Comparison of ENCODE assay signal across 27 cellular contexts in the genomic region with DNA sequence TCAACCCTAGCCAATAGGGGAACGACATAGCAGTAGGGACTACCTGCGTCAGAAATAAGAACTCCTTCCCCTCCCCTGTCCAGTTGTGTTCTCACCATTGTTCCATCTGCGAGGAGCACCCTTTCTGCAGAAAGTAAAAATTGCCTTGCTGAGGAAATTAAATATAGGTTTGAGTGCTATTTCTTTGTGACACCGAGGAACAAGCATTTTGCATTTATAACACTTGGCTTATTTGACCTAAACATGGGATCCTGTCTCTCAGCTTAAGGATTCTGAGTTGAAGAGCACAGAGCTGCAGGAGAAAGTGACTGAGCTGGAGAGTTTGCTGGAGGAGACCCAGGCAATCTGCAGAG. TPM values are rescaled to one million over a fixed set of nuclear protein-coding genes. Genes with fewer than 3 reads are reported as not detected.
DNase-seq lines count a peak whose midpoint lies in the region; ATAC-seq, FAIRE-seq and TF ChIP-seq lines count a peak whose summit lies in the region.
"Had no signal": no experiment of that assay in that cellular context is flagged by ENCODE, and none has a peak within 500 bp of the region (broad histone marks: within the 10 kb centered on the region; RNA-seq: fewer than 3 reads in every experiment).

No MANE protein-coding gene starts in this region.

- no peak overlapping the region for H3K9ac ChIP-seq in K562 (ENCODE audit: insufficient read depth in 1 of 2, low read depth in 2 of 2, low read length in 2 of 2)
- H3K9ac ChIP-seq: BLaER1, GM23248, KMS-11 had no signal

- DNase-seq in MCF 10A (ENCODE audit: unreplicated experiment) = no peak
- DNase-seq in breast epithelium (ENCODE audit: low spot score in 2 of 2) = no peak
- DNase-seq in K562 (ENCODE audit: extremely low read depth in 1 of 4, low spot score in 3 of 4) = no peak
- no peak for DNase-seq in gastrocnemius medialis
- no peak for DNase-seq in D721Med (ENCODE audit: insufficient read length, low spot score)
- DNase-seq in posterior cingulate gyrus = no peak
- DNase-seq: CD4-positive, CD25-positive, alpha-beta regulatory T cell; GM23248; H7; NCI-H1092; NCI-H1417 treated with DMSO at 0.1 percent for 48 hours; NCI-H1694 treated with DMSO at 0.1 percent for 48 hours; NCI-H2081; NCI-H2227 treated with DMSO at 0.1 percent for 48 hours; NCI-H526 treated with DMSO at 0.1 percent for 48 hours; PC-9; SJCRH30 had no signal

- H3K27ac ChIP-seq in breast epithelium (no peak overlapping the region), K562 (ENCODE audit: extremely low read depth, low read depth, low read length) (no peak overlapping the region), gastrocnemius medialis (peak overlapping the region; percentile 56 to 79 (median 68))
- H3K27ac ChIP-seq: BLaER1, GM23248, KMS-11, PC-9, SJCRH30 had no signal

- intact Hi-C loops in MCF 10A (cut with micrococcal nuclease) = no loop called here
- intact Hi-C loops in breast epithelium (cut with DNase I; ENCODE audit: low total_unique reads) = no loop called here
- intact Hi-C loops in K562 (cut with micrococcal nuclease) = no loop called here
- intact Hi-C loops in gastrocnemius medialis (cut with DNase I; ENCODE audit: low total_unique reads) = no loop called here
- intact Hi-C loops in posterior cingulate gyrus (cut with DNase I) = no loop called here

- no peaks in the 10 kb centered on the region for H3K27me3 Mint-ChIP-seq in MCF 10A (ENCODE audit: insufficient read depth, unreplicated experiment)
- H3K27me3 Mint-ChIP-seq: CD4-positive, CD25-positive, alpha-beta regulatory T cell had no signal

- no peaks in the 10 kb centered on the region; the same call in 1 of the 2 replicates for H4K20me1 ChIP-seq in K562 (replicated peaks; ENCODE audit: control insufficient read depth, insufficient read depth, low read length)
- H4K20me1 ChIP-seq: BLaER1 had no signal

- TF ChIP-seq EP300 in K562 (IDR thresholded peaks at IDR 0.05; ENCODE audit: low read length) = no peak

- CTCF ChIA-PET in MCF 10A (lab: Yijun Ruan, JAX) = interaction anchor here (0.6 kb wide), 1 partner anchor 39 kb away, joined by 3 read pairs; no protein-coding TSS in a partner anchor
- CTCF ChIA-PET in K562 (lab: Yijun Ruan, JAX; ENCODE audit: low intra/inter-chr PET ratio) = no interaction called here

- H3K9me3 Mint-ChIP-seq in MCF 10A (ENCODE audit: unreplicated experiment) = peaks cover 10% of the 10 kb centered on the region

- in situ Hi-C loops in K562 (cut with MboI) = no loop called here
- in situ Hi-C loops in gastrocnemius medialis (cut with MboI; ENCODE audit: low sequenced_read_pairs in 4 of 4) = no loop called here

- TF ChIP-seq CTCF in MCF 10A (IDR thresholded peaks at IDR 0.05; ENCODE audit: unreplicated experiment) (no peak), breast epithelium (IDR thresholded peaks at IDR 0.05) (no peak), K562 (IDR thresholded peaks at IDR 0.05 in 2 of 3, conservative IDR thresholded peaks at IDR 0.05 in 1 of 3; ENCODE audit: insufficient read depth in 2 of 3, low read depth in 1 of 3, low read length in 3 of 3) (no peak), gastrocnemius medialis (IDR thresholded peaks at IDR 0.05 in 4 of 5, conservative IDR thresholded peaks at IDR 0.05 in 1 of 5) (no peak), D721Med (IDR thresholded peaks at IDR 0.05; ENCODE audit: insufficient read depth, missing control alignments) (no peak)

- peaks cover 7% of the 10 kb centered on the region; the same call in 1 of the 3 replicates for H3K79me2 ChIP-seq in K562 (ENCODE audit: control insufficient read depth, insufficient read depth, low read length)

- H3K27ac Mint-ChIP-seq in MCF 10A (ENCODE audit: low read depth, unreplicated experiment) = peak overlapping the region; percentile 35

- 87% methylated on average over 4 of the region's 4 CpGs for WGBS in K562 (ENCODE audit: insufficient coverage, low coverage, missing lambda C conversion rate)

- H2AFZ ChIP-seq in K562 (ENCODE audit: low read depth, low read length) = no peak overlapping the region
- H2AFZ ChIP-seq: GM23248, PC-9 had no signal

- H3K4me2 ChIP-seq in K562 (ENCODE audit: insufficient read depth, low read length) = no peak overlapping the region
- H3K4me2 ChIP-seq: BLaER1, KMS-11, PC-9 had no signal

- H3K27me3 ChIP-seq in breast epithelium = no peaks in the 10 kb centered on the region
- no peaks in the 10 kb centered on the region for H3K27me3 ChIP-seq in K562 (ENCODE audit: control insufficient read depth in 2 of 2, insufficient read depth in 2 of 2, low read length in 2 of 2)
- no peaks in the 10 kb centered on the region for H3K27me3 ChIP-seq in gastrocnemius medialis
- H3K27me3 ChIP-seq: BLaER1, SJCRH30 had no signal

- ATAC-seq in K562 (no peak), gastrocnemius medialis (no peak)
- ATAC-seq: Right ventricle myocardium inferior, SK-N-SH treated with all-trans-retinoic acid at 6 μM for 48 hours had no signal

- BruUV-seq in MCF 10A (replicated peaks; lab: Mats Ljungman, UMichigan) (no TSS peak), K562 (replicated peaks; lab: Mats Ljungman, UMichigan) (no TSS peak)

- no peak for FAIRE-seq in K562 (lab: Jason Lieb, UNC)
- FAIRE-seq in D721Med (lab: Jason Lieb, UNC) = no peak
- FAIRE-seq: A204.1, GM18507, HTR-8/SVneo had no signal

- H3K4me3 Mint-ChIP-seq in MCF 10A (ENCODE audit: unreplicated experiment) = no peak overlapping the region
- H3K4me3 Mint-ChIP-seq: CD4-positive, CD25-positive, alpha-beta regulatory T cell had no signal

- POLR2A ChIA-PET in MCF 10A (lab: Yijun Ruan, JAX) (no interaction called here), K562 (lab: Yijun Ruan, JAX) (interaction anchor here (1.1 to 1.3 kb wide), 3 partner anchors 8 to 10 kb away, joined by 3 to 4 read pairs (median 3); partner anchors contain the start of gene SH3BGRL3)

- no peaks in the 10 kb centered on the region for H3K9me1 ChIP-seq in K562 (ENCODE audit: control insufficient read depth, insufficient read depth, low read length)

- no peak for TF ChIP-seq RAD21 in K562 (CRISPR knock-in tag; conservative IDR thresholded peaks at IDR 0.05 in 1 of 2, IDR thresholded peaks at IDR 0.05 in 1 of 2)

- H3K9me3 ChIP-seq in breast epithelium (no peaks in the 10 kb centered on the region), K562 (replicated peaks; ENCODE audit: control insufficient read depth, insufficient read depth, low read depth, low read length) (peaks cover 7% of the 10 kb centered on the region; the same call in 1 of the 2 replicates), gastrocnemius medialis (no peaks in the 10 kb centered on the region)

- H3K36me3 ChIP-seq in breast epithelium (no peaks in the 10 kb centered on the region), K562 (ENCODE audit: control insufficient read depth, insufficient read depth, low read length) (peaks cover 92% of the 10 kb centered on the region), gastrocnemius medialis (peaks cover 0 to 39% of the 10 kb centered on the region in 2 donors)

- H3K4me3 ChIP-seq in breast epithelium (no peak overlapping the region), K562 (no peak overlapping the region), gastrocnemius medialis (no peak overlapping the region)
- H3K4me3 ChIP-seq: BLaER1, GM23248, PC-9, SJCRH30 had no signal

- peaks cover 77% of the 10 kb centered on the region for H3K36me3 Mint-ChIP-seq in MCF 10A (ENCODE audit: insufficient read depth, unreplicated experiment)

- no peaks in the 10 kb centered on the region for H3K4me1 ChIP-seq in breast epithelium
- H3K4me1 ChIP-seq in K562 (replicated peaks in 1 of 2; ENCODE audit: control insufficient read depth in 2 of 2, insufficient read depth in 2 of 2, low read length in 2 of 2) = peaks cover 0 to 1% of the 10 kb centered on the region in 2 experiments; a peak in 1 of 5 replicates
- H3K4me1 ChIP-seq in gastrocnemius medialis = peaks cover 10 to 34% of the 10 kb centered on the region in 2 donors
- H3K4me1 ChIP-seq: BLaER1, SJCRH30 had no signal

- H3K4me1 Mint-ChIP-seq in MCF 10A (ENCODE audit: insufficient read depth, unreplicated experiment) = peaks cover 4% of the 10 kb centered on the region

- TF ChIP-seq POLR2A in breast epithelium (IDR thresholded peaks at IDR 0.05) (no peak), K562 (conservative IDR thresholded peaks at IDR 0.05) (no peak; the same call in 1 of the 2 replicates), gastrocnemius medialis (IDR thresholded peaks at IDR 0.05) (no peak)

RNA-seq across cellular contexts. Expression of gene SH3BGRL3, which starts 10.7 kb away (rescaled TPM):
- 133 and 170 TPM in 2 replicates for total RNA-seq in MCF 10A (2022)
- total RNA-seq in breast epithelium = 10 to 100 TPM; 27.5 to 55.7 (median 50.1) TPM
- 38.1 and 86.2 TPM in 2 replicates for total RNA-seq in K562 (2011; cell fraction: chromatin; rRNA removed; ENCODE audit: low replicate concordance)
- total RNA-seq in K562 (2011; cell fraction: nucleolus; rRNA removed) = 46.2 and 57.2 TPM in 2 replicates
- total RNA-seq in K562 (2011; cell fraction: nucleoplasm; rRNA removed) = 65.8 and 101 TPM in 2 replicates
- total RNA-seq in K562 (2014; rRNA removed) = 32.9 and 60.5 TPM in 2 replicates
- 29.8 and 30.3 TPM in 2 replicates for total RNA-seq in K562 (2014; rRNA removed; fragmentation: Illumina TruSeq; extraction: Trizol)
- 54.2 and 55.0 TPM in 2 replicates for total RNA-seq in K562 (2015; rRNA removed; fragmentation: Illumina TruSeq; extraction: Trizol)
- 96.2 and 110 TPM in 2 replicates for total RNA-seq in K562 (2021)
- polyA plus RNA-seq in K562 (2011; rRNA removed) = 50.3 and 83.3 TPM in 2 replicates
- 116 and 139 TPM in 2 replicates for polyA plus RNA-seq in K562 (2011; cell fraction: cytosol; rRNA removed)
- 74.3 and 96.2 TPM in 2 replicates for polyA plus RNA-seq in K562 (2011; cell fraction: nucleus; rRNA removed)
- 175 and 179 TPM in 2 replicates for polyA plus RNA-seq in K562 (2012)
- polyA plus RNA-seq in K562 (2014; fragmentation: Illumina TruSeq; extraction: Trizol) = 140 and 152 TPM in 2 replicates
- polyA plus RNA-seq in K562 (2014; fragmentation: Nextera tagmentation; extraction: Ambion mirVana) = 100 to 1,000 TPM; 106 to 137 TPM
- 31.1 and 33.8 TPM in 2 replicates for polyA plus RNA-seq in K562 (2014; rRNA removed)
- polyA minus RNA-seq in K562 (2011; rRNA and poly(A)+ RNA removed) = 79.6 and 89.0 TPM in 2 replicates
- 86.5 and 93.9 TPM in 2 replicates for polyA minus RNA-seq in K562 (2011; cell fraction: cytosol; rRNA and poly(A)+ RNA removed)
- 34.3 and 44.0 TPM in 2 replicates for polyA minus RNA-seq in K562 (2011; cell fraction: nucleus; rRNA and poly(A)+ RNA removed)
- total RNA-seq in gastrocnemius medialis = 10 to 100 TPM; 10.3 to 16.9 (median 13.1) TPM

RNA-seq across cellular contexts. Expression of gene CEP85, which starts 35.2 kb away (rescaled TPM):
- total RNA-seq in MCF 10A (2022) = 11.1 and 12.2 TPM in 2 replicates
- total RNA-seq in breast epithelium = 10 to 100 TPM in 1 of 3 donors, 1 to 10 TPM in 2; 4.8 to 11.7 (median 7.5) TPM
- total RNA-seq in K562 (2011; cell fraction: chromatin; rRNA removed; ENCODE audit: low replicate concordance) = 303 and 318 TPM in 2 replicates
- total RNA-seq in K562 (2011; cell fraction: nucleolus; rRNA removed) = 171 and 180 TPM in 2 replicates
- 221 and 317 TPM in 2 replicates for total RNA-seq in K562 (2011; cell fraction: nucleoplasm; rRNA removed)
- total RNA-seq in K562 (2014; rRNA removed) = 75.9 and 77.9 TPM in 2 replicates
- 89.6 and 92.6 TPM in 2 replicates for total RNA-seq in K562 (2014; rRNA removed; fragmentation: Illumina TruSeq; extraction: Trizol)
- 85.3 and 88.7 TPM in 2 replicates for total RNA-seq in K562 (2015; rRNA removed; fragmentation: Illumina TruSeq; extraction: Trizol)
- total RNA-seq in K562 (2021) = 80.2 and 84.8 TPM in 2 replicates
- polyA plus RNA-seq in K562 (2011; rRNA removed) = 140 and 167 TPM in 2 replicates
- 105 and 143 TPM in 2 replicates for polyA plus RNA-seq in K562 (2011; cell fraction: cytosol; rRNA removed)
- 433 and 499 TPM in 2 replicates for polyA plus RNA-seq in K562 (2011; cell fraction: nucleus; rRNA removed)
- 59.3 and 74.9 TPM in 2 replicates for polyA plus RNA-seq in K562 (2012)
- polyA plus RNA-seq in K562 (2014; fragmentation: Illumina TruSeq; extraction: Trizol) = 102 and 107 TPM in 2 replicates
- 100 to 1,000 TPM in 1 of 2 experiments, 10 to 100 TPM in 1; 42.1 to 107 TPM for polyA plus RNA-seq in K562 (2014; fragmentation: Nextera tagmentation; extraction: Ambion mirVana)
- 97.5 and 114 TPM in 2 replicates for polyA plus RNA-seq in K562 (2014; rRNA removed)
- 123 and 147 TPM in 2 replicates for polyA minus RNA-seq in K562 (2011; rRNA and poly(A)+ RNA removed)
- polyA minus RNA-seq in K562 (2011; cell fraction: cytosol; rRNA and poly(A)+ RNA removed) = 48.4 and 50.9 TPM in 2 replicates
- 106 and 172 TPM in 2 replicates for polyA minus RNA-seq in K562 (2011; cell fraction: nucleus; rRNA and poly(A)+ RNA removed)
- total RNA-seq in gastrocnemius medialis = 10 to 100 TPM; 28.5 to 61.6 (median 41.3) TPM

RNA-seq across cellular contexts. Expression of gene UBXN11, which starts 37.3 kb away (rescaled TPM):
- total RNA-seq in MCF 10A (2022) = 17.7 and 20.3 TPM in 2 replicates
- total RNA-seq in breast epithelium = 10 to 100 TPM; 15.0 to 25.5 (median 24.9) TPM
- 26.5 and 67.3 TPM in 2 replicates for total RNA-seq in K562 (2011; cell fraction: chromatin; rRNA removed; ENCODE audit: low replicate concordance)
- total RNA-seq in K562 (2011; cell fraction: nucleolus; rRNA removed) = 42.6 and 44.4 TPM in 2 replicates
- total RNA-seq in K562 (2011; cell fraction: nucleoplasm; rRNA removed) = 37.0 and 39.5 TPM in 2 replicates
- total RNA-seq in K562 (2014; rRNA removed) = 11.3 and 11.5 TPM in 2 replicates
- 2.6 and 4.0 TPM in 2 replicates for total RNA-seq in K562 (2014; rRNA removed; fragmentation: Illumina TruSeq; extraction: Trizol)
- 8.1 and 8.2 TPM in 2 replicates for total RNA-seq in K562 (2015; rRNA removed; fragmentation: Illumina TruSeq; extraction: Trizol)
- 20.2 and 24.9 TPM in 2 replicates for total RNA-seq in K562 (2021)
- polyA plus RNA-seq in K562 (2011; rRNA removed) = 17.5 and 20.9 TPM in 2 replicates
- polyA plus RNA-seq in K562 (2011; cell fraction: cytosol; rRNA removed) = 20.1 and 26.4 TPM in 2 replicates
- 134 and 188 TPM in 2 replicates for polyA plus RNA-seq in K562 (2011; cell fraction: nucleus; rRNA removed)
- polyA plus RNA-seq in K562 (2012) = 23.4 and 28.6 TPM in 2 replicates
- 12.3 and 14.7 TPM in 2 replicates for polyA plus RNA-seq in K562 (2014; fragmentation: Illumina TruSeq; extraction: Trizol)
- 1 to 10 TPM in 1 of 2 experiments, under 1 TPM in 1; 0.48 to 2.1 TPM for polyA plus RNA-seq in K562 (2014; fragmentation: Nextera tagmentation; extraction: Ambion mirVana)
- polyA plus RNA-seq in K562 (2014; rRNA removed) = 30.6 and 34.3 TPM in 2 replicates
- polyA minus RNA-seq in K562 (2011; rRNA and poly(A)+ RNA removed) = 9.3 and 10.4 TPM in 2 replicates
- 7.9 and 8.8 TPM in 2 replicates for polyA minus RNA-seq in K562 (2011; cell fraction: cytosol; rRNA and poly(A)+ RNA removed)
- polyA minus RNA-seq in K562 (2011; cell fraction: nucleus; rRNA and poly(A)+ RNA removed) = 26.3 and 27.6 TPM in 2 replicates
- total RNA-seq in gastrocnemius medialis = 1 to 10 TPM; 2.7 to 3.8 (median 3.4) TPM

RNA-seq across cellular contexts. Expression of gene CD52, which starts 48.6 kb away (rescaled TPM):
- total RNA-seq in MCF 10A (2022) (not detected in 2 replicates), breast epithelium (10 to 100 TPM in 2 of 3 donors, 1 to 10 TPM in 1; 8.3 to 12.8 (median 12.3) TPM), K562 (2014; rRNA removed) (34.9 and 43.3 TPM in 2 replicates), K562 (2014; rRNA removed; fragmentation: Illumina TruSeq; extraction: Trizol) (127 TPM in 2 replicates), K562 (2015; rRNA removed; fragmentation: Illumina TruSeq; extraction: Trizol) (182 and 185 TPM in 2 replicates), K562 (2021) (70.9 and 90.7 TPM in 2 replicates), gastrocnemius medialis (1 to 10 TPM in 2 of 4 donors, not detected in 2; 1.4 to 2.8 TPM)
- total RNA-seq in K562 (2011; cell fraction: chromatin; rRNA removed; ENCODE audit: low replicate concordance) = 26.7 and 65.5 TPM in 2 replicates
- 72.0 and 78.5 TPM in 2 replicates for total RNA-seq in K562 (2011; cell fraction: nucleolus; rRNA removed)
- total RNA-seq in K562 (2011; cell fraction: nucleoplasm; rRNA removed) = 50.2 and 55.9 TPM in 2 replicates
- polyA plus RNA-seq in K562 (2011; rRNA removed) (312 and 418 TPM in 2 replicates), K562 (2014; fragmentation: Illumina TruSeq; extraction: Trizol) (147 and 173 TPM in 2 replicates), K562 (2014; fragmentation: Nextera tagmentation; extraction: Ambion mirVana) (100 to 1,000 TPM; 355 to 488 TPM), K562 (2014; rRNA removed) (152 and 198 TPM in 2 replicates)
- 457 and 520 TPM in 2 replicates for polyA plus RNA-seq in K562 (2011; cell fraction: cytosol; rRNA removed)
- 77.7 and 147 TPM in 2 replicates for polyA plus RNA-seq in K562 (2011; cell fraction: nucleus; rRNA removed)
- polyA plus RNA-seq in K562 (2012) = 170 and 195 TPM in 2 replicates
- polyA minus RNA-seq in K562 (2011; rRNA and poly(A)+ RNA removed) = 56.1 and 74.7 TPM in 2 replicates
- polyA minus RNA-seq in K562 (2011; cell fraction: cytosol; rRNA and poly(A)+ RNA removed) = 28.1 and 33.6 TPM in 2 replicates
- polyA minus RNA-seq in K562 (2011; cell fraction: nucleus; rRNA and poly(A)+ RNA removed) = 6.9 and 14.1 TPM in 2 replicates
- total RNA-seq: GM23248, NCI-H460, RPMI7951, SJCRH30 had no signal
- polyA plus RNA-seq: AG04450, GM23248 had no signal

Comparison
In these comparisons a context has a peak if more than half of its experiments do, and no peak if none do; other contexts are left out.
1. H3K27ac ChIP-seq: peak in gastrocnemius medialis (4 of 4); none in breast epithelium (0 of 2) and K562 (single experiment).